In genomic region chr15:89758283-89758682, GRCh38 we compare ENCODE assay signal across 21 cellular contexts. TPM values are rescaled to one million over a fixed set of nuclear protein-coding genes. Genes with fewer than 3 reads are reported as not detected.
DNase-seq lines count a peak whose midpoint lies in the region; ATAC-seq and TF ChIP-seq lines count a peak whose summit lies in the region.
"Had no signal": no experiment of that assay in that cellular context is flagged by ENCODE, and none has a peak within 500 bp of the region (broad histone marks: within the 10 kb centered on the region; RNA-seq: fewer than 3 reads in every experiment).

No MANE protein-coding gene starts in this region.

- ATAC-seq in stimulated activated naive CD8-positive, alpha-beta T cell treated with anti-CD3 and anti-CD28 coated beads, Interleukin-15, amount 100 ng/mL, for 72 hours = peak; percentile 34
- no peak for ATAC-seq in stimulated activated naive CD8-positive, alpha-beta T cell treated with anti-CD3 and anti-CD28 coated beads, Interleukin-15, Interleukin-2, amounts not matched to agents 100 U/mL and 50 U/mL, for 24 hours
- no peak for ATAC-seq in lower lobe of right lung
- no peak for ATAC-seq in natural killer cell treated with Interleukin-12 subunit alpha and Interleukin-12 subunit beta and Interleukin-15 and Interleukin-18, amount 100 ng/mL, for 72 hours

- no peaks in the 10 kb centered on the region for H3K36me3 ChIP-seq in lower lobe of right lung

- H3K9me3 ChIP-seq in lower lobe of right lung = no peaks in the 10 kb centered on the region

- no peak overlapping the region for H3K4me3 ChIP-seq in lower lobe of right lung
- H3K4me3 ChIP-seq: SK-N-MC had no signal

- H3K27ac Mint-ChIP-seq in stimulated activated naive CD8-positive, alpha-beta T cell treated with anti-CD3 and anti-CD28 coated beads, Interleukin-15, amount 100 ng/mL, for 72 hours = no peak overlapping the region
- H3K27ac Mint-ChIP-seq in natural killer cell treated with Interleukin-12 subunit alpha and Interleukin-12 subunit beta and Interleukin-15 and Interleukin-18, amount 100 ng/mL, for 72 hours = no peak overlapping the region
- H3K27ac Mint-ChIP-seq: CD4-positive, CD25-positive, alpha-beta regulatory T cell had no signal

- DNase-seq in stimulated activated naive CD8-positive, alpha-beta T cell treated with anti-CD3 and anti-CD28 coated beads, Interleukin-15, amount 100 ng/mL, for 72 hours = no peak
- no peak for DNase-seq in stimulated activated naive CD8-positive, alpha-beta T cell treated with anti-CD3 and anti-CD28 coated beads, Interleukin-15, Interleukin-2, amounts not matched to agents 100 U/mL and 50 U/mL, for 24 hours
- peak; percentile 25 for DNase-seq in lower lobe of right lung
- no peak for DNase-seq in natural killer cell treated with Interleukin-12 subunit alpha and Interleukin-12 subunit beta and Interleukin-15 and Interleukin-18, amount 100 ng/mL, for 72 hours (ENCODE audit: low spot score)
- no peak for DNase-seq in NCI-H748 (lab: John Stamatoyannopoulos, UW; ENCODE audit: unreplicated experiment)
- DNase-seq: CD4-positive, CD25-positive, alpha-beta regulatory T cell; DMS153; DND-41; KBM-7; MV-4-11; NCI-H1105; NCI-H1436 treated with DMSO at 0.1 percent for 48 hours; NCI-H1930; NCI-H2107; NCI-H524; NCI-H774; SIG-M5 had no signal

- H3K4me1 Mint-ChIP-seq in stimulated activated naive CD8-positive, alpha-beta T cell treated with anti-CD3 and anti-CD28 coated beads, Interleukin-15, amount 100 ng/mL, for 72 hours = no peaks in the 10 kb centered on the region
- H3K4me1 Mint-ChIP-seq in natural killer cell treated with Interleukin-12 subunit alpha and Interleukin-12 subunit beta and Interleukin-15 and Interleukin-18, amount 100 ng/mL, for 72 hours (ENCODE audit: low read depth in 2 of 2) = peaks cover 0 to 3% of the 10 kb centered on the region in 2 donors
- H3K4me1 Mint-ChIP-seq: CD4-positive, CD25-positive, alpha-beta regulatory T cell had no signal

- no peak for TF ChIP-seq CTCF in lower lobe of right lung (IDR thresholded peaks at IDR 0.05)

- peaks cover 12% of the 10 kb centered on the region for H3K27me3 Mint-ChIP-seq in stimulated activated naive CD8-positive, alpha-beta T cell treated with anti-CD3 and anti-CD28 coated beads, Interleukin-15, amount 100 ng/mL, for 72 hours
- H3K27me3 Mint-ChIP-seq in natural killer cell treated with Interleukin-12 subunit alpha and Interleukin-12 subunit beta and Interleukin-15 and Interleukin-18, amount 100 ng/mL, for 72 hours = peaks cover 15% of the 10 kb centered on the region in 2 donors

- no peaks in the 10 kb centered on the region for H3K9me3 Mint-ChIP-seq in stimulated activated naive CD8-positive, alpha-beta T cell treated with anti-CD3 and anti-CD28 coated beads, Interleukin-15, amount 100 ng/mL, for 72 hours
- H3K9me3 Mint-ChIP-seq in natural killer cell treated with Interleukin-12 subunit alpha and Interleukin-12 subunit beta and Interleukin-15 and Interleukin-18, amount 100 ng/mL, for 72 hours = no peaks in the 10 kb centered on the region
- H3K9me3 Mint-ChIP-seq: CD4-positive, CD25-positive, alpha-beta regulatory T cell had no signal

- no peak overlapping the region for H3K27ac ChIP-seq in lower lobe of right lung
- H3K27ac ChIP-seq: SK-N-MC had no signal

- no peak overlapping the region for H3K4me3 Mint-ChIP-seq in stimulated activated naive CD8-positive, alpha-beta T cell treated with anti-CD3 and anti-CD28 coated beads, Interleukin-15, amount 100 ng/mL, for 72 hours
- no peak overlapping the region for H3K4me3 Mint-ChIP-seq in natural killer cell treated with Interleukin-12 subunit alpha and Interleukin-12 subunit beta and Interleukin-15 and Interleukin-18, amount 100 ng/mL, for 72 hours

- no peaks in the 10 kb centered on the region for H3K36me3 Mint-ChIP-seq in natural killer cell treated with Interleukin-12 subunit alpha and Interleukin-12 subunit beta and Interleukin-15 and Interleukin-18, amount 100 ng/mL, for 72 hours
- H3K36me3 Mint-ChIP-seq: CD4-positive, CD25-positive, alpha-beta regulatory T cell had no signal

- no peaks in the 10 kb centered on the region for H3K27me3 ChIP-seq in lower lobe of right lung (ENCODE audit: low read depth)

- intact Hi-C loops in lower lobe of right lung (cut with DNase I) = loop anchor here (10.0 kb wide), 1 partner anchor 117 kb away; no protein-coding TSS in a partner anchor

- peaks cover 6% of the 10 kb centered on the region for H3K4me1 ChIP-seq in lower lobe of right lung

RNA-seq across cellular contexts. Expression of gene MESP1, which starts 7.2 kb away (rescaled TPM):
- 0.53 TPM for total RNA-seq in lower lobe of right lung
- total RNA-seq in natural killer cell treated with Interleukin-12 subunit alpha and Interleukin-12 subunit beta and Interleukin-15 and Interleukin-18, amount 100 ng/mL, for 72 hours = 1 to 10 TPM; 2.3 to 4.0 TPM

RNA-seq across cellular contexts. Expression of gene MESP2, which starts 17.8 kb away (rescaled TPM):
- not detected for total RNA-seq in lower lobe of right lung
- total RNA-seq in natural killer cell treated with Interleukin-12 subunit alpha and Interleukin-12 subunit beta and Interleukin-15 and Interleukin-18, amount 100 ng/mL, for 72 hours = not detected
- total RNA-seq: A172; CD4-positive, CD25-positive, alpha-beta regulatory T cell; HT1080; MCF 10A had no signal

RNA-seq across cellular contexts. Expression of gene ANPEP, which starts 56.4 kb away (rescaled TPM):
- 104 TPM for total RNA-seq in lower lobe of right lung
- 1 to 10 TPM in 1 of 2 donors, not detected in 1; 3.2 TPM for total RNA-seq in natural killer cell treated with Interleukin-12 subunit alpha and Interleukin-12 subunit beta and Interleukin-15 and Interleukin-18, amount 100 ng/mL, for 72 hours

Comparison
In these comparisons a context has a peak if more than half of its experiments do, and no peak if none do; other contexts are left out.
1. RNA of gene ANPEP, which starts 56.4 kb away (total RNA-seq): 104 TPM in lower lobe of right lung (single experiment); 3.2 TPM in natural killer cell treated with Interleukin-12 subunit alpha and Interleukin-12 subunit beta and Interleukin-15 and Interleukin-18, amount 100 ng/mL, for 72 hours; every median in the first group is over 10 times any median in the second.